Comparison of ENCODE assay signal across 8 cellular contexts in genomic region chr1:45303582-45304310, GRCh38.
DNase-seq lines count a peak whose midpoint lies in the region; ATAC-seq and TF ChIP-seq lines count a peak whose summit lies in the region.

No MANE protein-coding gene starts in this region.

- peak overlapping the region; percentile 82 for H3K4me3 ChIP-seq in AG10803 (ENCODE audit: low read length)

- H3K9me3 Mint-ChIP-seq in central memory CD8-positive, alpha-beta T cell, result no peaks in the 10 kb centered on the region

- peaks cover 18% of the 10 kb centered on the region for H3K4me1 Mint-ChIP-seq in central memory CD8-positive, alpha-beta T cell

- peak overlapping the region; percentile 89 for H3K4me3 Mint-ChIP-seq in central memory CD8-positive, alpha-beta T cell

- H3K27me3 Mint-ChIP-seq in central memory CD8-positive, alpha-beta T cell, result no peaks in the 10 kb centered on the region

- peak; percentile 82 for TF ChIP-seq POLR2A in GM18951 (IDR thresholded peaks at IDR 0.05; ENCODE audit: extremely low read depth, insufficient read depth, insufficient read length)

- in situ Hi-C loops in GM18951 (cut with MboI; ENCODE audit: low sequenced_read_pairs, unreplicated experiment), result loop anchor here (5.0 kb wide), 1 partner anchor 291 kb away; the partner anchor contains the start of genes HECTD3 and UROD

- peak overlapping the region; percentile 94 for H3K27ac Mint-ChIP-seq in central memory CD8-positive, alpha-beta T cell (ENCODE audit: low read depth)

- H3K36me3 Mint-ChIP-seq in central memory CD8-positive, alpha-beta T cell (ENCODE audit: insufficient read depth), result peaks cover 11% of the 10 kb centered on the region

- ATAC-seq in HG03196 (IDR thresholded peaks at IDR 0.05; ENCODE audit: unreplicated experiment), result peak; percentile 66
- peak; percentile 90 for ATAC-seq in central memory CD8-positive, alpha-beta T cell (replicated peaks; ENCODE audit: extremely low read depth, poor library complexity, severe bottlenecking)

- DNase-seq in AG10803 (ENCODE audit: low read depth), result peak; percentile 97
- peak; percentile 85 for DNase-seq in NCI-H226
- peak; percentile 96 for DNase-seq in activated CD4-positive, CD25-positive, alpha-beta regulatory T cell (lab: John Stamatoyannopoulos, UW)
- DNase-seq in central memory CD8-positive, alpha-beta T cell (ENCODE audit: low spot score in 2 of 2), result peak; percentile 85 to 88
- DNase-seq in islet precursor cell, result peak; percentile 99
- DNase-seq in stimulated activated CD4-positive, alpha-beta T cell treated with anti-CD3 and anti-CD28 coated beads, Interleukin-12 subunit alpha, Interleukin-12 subunit beta, amount 100 ng/mL, for 4 hours, result peak; percentile 99

- peak; percentile 58 for TF ChIP-seq CTCF in AG10803 (conservative IDR thresholded peaks at IDR 0.05; ENCODE audit: low read length)

Comparison
In these comparisons a context has a peak if more than half of its experiments do, and no peak if none do; other contexts are left out.
1. Peak in every context shown above with its lines: DNase-seq, ATAC-seq and H3K4me3 ChIP-seq.